In genomic region chr1:218557731-218558130, GRCh38 we compare ENCODE assay signal across 9 cellular contexts.
DNase-seq lines count a peak whose midpoint lies in the region; ATAC-seq lines count a peak whose summit lies in the region.
"Had no signal": no experiment of that assay in that cellular context is flagged by ENCODE, and none has a peak within 500 bp of the region (broad histone marks: within the 10 kb centered on the region; RNA-seq: fewer than 3 reads in every experiment).

No MANE protein-coding gene starts in this region.

- ATAC-seq in GM18861 (IDR thresholded peaks at IDR 0.05; ENCODE audit: unreplicated experiment) (no peak), HG03280 (IDR thresholded peaks at IDR 0.05; ENCODE audit: unreplicated experiment) (no peak)

- DNase-seq in NCI-H82 (lab: John Stamatoyannopoulos, UW) (peak; percentile 11), NCI-H82 treated with DMSO at 0.1 percent for 48 hours (lab: John Stamatoyannopoulos, UW; ENCODE audit: unreplicated experiment) (no peak), RPMI8226 (peak; percentile 65), glomerular endothelial cell (ENCODE audit: extremely low read depth, low read depth, low spot score) (peak; percentile 90), substantia nigra (lab: John Stamatoyannopoulos, UW) (peak in 31 of 49 donors; percentile 0 to 49 (median 7)), activated gamma-delta T cell treated with Interleukin-2 at 50 U/mL for 16 hours (no peak)

- H3K27ac ChIP-seq in substantia nigra (ENCODE audit: low read depth, low read length, poor library complexity, severe bottlenecking): no peak overlapping the region
- H3K27ac ChIP-seq: HL-60 had no signal

Comparison
In these comparisons a context has a peak if more than half of its experiments do, and no peak if none do; other contexts are left out.
1. DNase-seq: peak in NCI-H82 (single experiment), RPMI8226 (single experiment), glomerular endothelial cell (single experiment) and substantia nigra (31 of 49); none in NCI-H82 treated with DMSO at 0.1 percent for 48 hours (single experiment) and activated gamma-delta T cell treated with Interleukin-2 at 50 U/mL for 16 hours (single experiment).